In the genomic region with DNA sequence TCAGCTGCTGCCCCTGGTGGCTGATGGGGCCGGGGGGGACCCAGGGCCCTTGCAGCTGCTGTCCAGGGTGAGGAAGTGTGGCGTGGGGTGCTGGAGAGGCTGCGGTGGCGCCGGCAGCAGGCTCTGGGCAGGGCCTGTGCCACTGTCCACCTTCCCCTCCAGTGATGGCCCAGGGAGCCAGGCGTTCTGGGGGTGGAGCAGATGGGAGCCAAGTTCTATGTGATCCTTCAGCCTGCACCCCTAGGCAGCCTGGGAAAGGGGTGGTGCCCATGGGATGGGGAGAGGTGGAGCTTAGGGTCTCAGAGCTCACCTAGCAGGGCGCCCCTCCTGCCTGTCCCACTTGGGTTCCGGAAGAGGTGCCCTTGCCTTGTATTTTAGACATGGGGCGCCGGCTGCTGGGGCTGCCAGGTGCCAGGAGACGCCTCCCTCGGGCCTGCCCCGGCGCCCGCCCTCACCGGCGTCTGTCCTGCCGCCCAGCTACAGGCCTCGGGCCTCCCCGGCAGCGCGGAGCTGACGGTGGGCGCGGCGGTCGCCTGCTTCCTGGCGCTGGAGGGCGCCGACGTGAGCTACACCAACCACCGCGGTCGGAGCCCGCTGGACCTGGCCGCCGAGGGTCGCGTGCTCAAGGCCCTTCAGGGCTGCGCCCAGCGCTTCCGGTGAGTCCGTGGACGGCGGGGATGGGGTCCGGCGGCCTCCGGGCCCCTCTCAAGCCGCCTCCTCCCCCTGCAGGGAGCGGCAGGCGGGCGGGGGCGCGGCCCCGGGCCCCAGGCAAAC, we compare ENCODE assay signal across 10 cellular contexts. TPM values are rescaled to one million over a fixed set of nuclear protein-coding genes. Genes with fewer than 3 reads are reported as not detected.
DNase-seq lines count a peak whose midpoint lies in the region; ATAC-seq and TF ChIP-seq lines count a peak whose summit lies in the region.
"Had no signal": no experiment of that assay in that cellular context is flagged by ENCODE, and none has a peak within 500 bp of the region (broad histone marks: within the 10 kb centered on the region; RNA-seq: fewer than 3 reads in every experiment).

No MANE protein-coding gene starts in this region.

- peaks cover 15% of the 10 kb centered on the region for H3K4me1 ChIP-seq in lower lobe of right lung

- no peak for TF ChIP-seq CTCF in lower lobe of right lung (IDR thresholded peaks at IDR 0.05)

- H3K4me3 ChIP-seq in lower lobe of right lung = peak overlapping the region; percentile 41

- DNase-seq in Right ventricle myocardium inferior (ENCODE audit: missing footprints) (peak; percentile 50), left cardiac atrium (no peak), activated gamma-delta T cell (lab: John Stamatoyannopoulos, UW) (peak; percentile 46), lower lobe of right lung (peak; percentile 46), ureter (ENCODE audit: low spot score) (peak; percentile 41)
- DNase-seq: hypothalamus had no signal

- intact Hi-C loops in Right ventricle myocardium inferior (cut with DNase I) = no loop called here
- intact Hi-C loops in left cardiac atrium (cut with DNase I) = no loop called here
- intact Hi-C loops in lower lobe of right lung (cut with DNase I) = no loop called here

- peak overlapping the region; percentile 18 for H3K27ac ChIP-seq in lower lobe of right lung

- ATAC-seq in Right ventricle myocardium inferior (no peak), left cardiac atrium (no peak), lower lobe of right lung (no peak), HG03196 (IDR thresholded peaks at IDR 0.05; ENCODE audit: unreplicated experiment) (no peak), HG02763 (IDR thresholded peaks at IDR 0.05; ENCODE audit: unreplicated experiment) (no peak), GM21526 (IDR thresholded peaks at IDR 0.05; ENCODE audit: low FRiP score, unreplicated experiment) (no peak)

- H3K9me3 ChIP-seq in lower lobe of right lung = no peaks in the 10 kb centered on the region

- H3K36me3 ChIP-seq in lower lobe of right lung = peaks cover 14% of the 10 kb centered on the region

- peaks cover 21% of the 10 kb centered on the region for H3K27me3 ChIP-seq in lower lobe of right lung (ENCODE audit: low read depth)

RNA-seq across cellular contexts. Expression of a gene that starts 3.1 kb away (rescaled TPM):
- 36.2 TPM for total RNA-seq in Right ventricle myocardium inferior
- total RNA-seq in left cardiac atrium = 10 to 100 TPM in 1 of 2 donors, 1 to 10 TPM in 1; 9.5 to 11.0 TPM
- 27.2 TPM for total RNA-seq in lower lobe of right lung
- 16.6 TPM for total RNA-seq in ureter

RNA-seq across cellular contexts. Expression of a gene that starts 13.5 kb away (rescaled TPM):
- 103 TPM for total RNA-seq in Right ventricle myocardium inferior
- 10 to 100 TPM; 56.4 to 58.1 TPM for total RNA-seq in left cardiac atrium
- total RNA-seq in lower lobe of right lung = 82.5 TPM
- total RNA-seq in ureter = 64.5 TPM

RNA-seq across cellular contexts. Expression of a gene that starts 28.9 kb away (rescaled TPM):
- total RNA-seq in Right ventricle myocardium inferior (3.0 TPM), left cardiac atrium (1 to 10 TPM; 1.3 to 2.5 TPM), lower lobe of right lung (7.7 TPM), ureter (4.1 TPM)
- total RNA-seq: skeletal muscle tissue had no signal

RNA-seq across cellular contexts. Expression of a gene that starts 30.0 kb away (rescaled TPM):
- total RNA-seq in Right ventricle myocardium inferior (24.0 TPM), left cardiac atrium (10 to 100 TPM; 17.0 to 18.8 TPM), lower lobe of right lung (23.0 TPM), ureter (20.2 TPM)

RNA-seq across cellular contexts. Expression of a gene that starts 54.2 kb away (rescaled TPM):
- total RNA-seq in Right ventricle myocardium inferior (116 TPM), left cardiac atrium (100 to 1,000 TPM; 107 to 118 TPM), lower lobe of right lung (123 TPM), ureter (116 TPM)
